Comparison of ENCODE assay signal across 8 cellular contexts in genomic region chr22:46012881-46013281, GRCh38. TPM values are rescaled to one million over a fixed set of nuclear protein-coding genes. Genes with fewer than 3 reads are reported as not detected.
A peak's percentile ranks its signal among the peaks of the same experiment; 100 is the strongest.
DNase-seq lines count a peak whose midpoint lies in the region; ATAC-seq lines count a peak whose summit lies in the region.

No MANE protein-coding gene starts in this region.

- 31% methylated on average over 11 of the region's 11 CpGs for WGBS in aorta, 2 donors

- peak overlapping the region; percentile 74 for H3K27ac ChIP-seq in effector memory CD4-positive, alpha-beta T cell (ENCODE audit: insufficient read depth, low read length, poor library complexity, severe bottlenecking)
- peak overlapping the region in 1 of 2 donors; percentile 97 for H3K27ac ChIP-seq in aorta (ENCODE audit: low read depth in 1 of 2, low read length in 2 of 2)

- H3K36me3 Mint-ChIP-seq in activated naive CD4-positive, alpha-beta T cell treated with anti-CD3 and anti-CD28 coated beads, Interleukin-2, amount 10 ng/mL, durations not matched to agents 7 days and 5 days: no peaks in the 10 kb centered on the region
- no peaks in the 10 kb centered on the region for H3K36me3 Mint-ChIP-seq in naive B cell

- ATAC-seq in naive B cell (ENCODE audit: low read depth in 2 of 2) (no peak), aorta (ENCODE audit: low FRiP score) (peak; percentile 1)

- H3K27me3 Mint-ChIP-seq in activated naive CD4-positive, alpha-beta T cell treated with anti-CD3 and anti-CD28 coated beads, Interleukin-2, amount 10 ng/mL, durations not matched to agents 7 days and 5 days: peaks cover 24% of the 10 kb centered on the region
- peaks cover 0 to 6% (median 4%) of the 10 kb centered on the region in 3 donors for H3K27me3 Mint-ChIP-seq in naive B cell

- H3K27ac Mint-ChIP-seq in activated naive CD4-positive, alpha-beta T cell treated with anti-CD3 and anti-CD28 coated beads, Interleukin-2, amount 10 ng/mL, durations not matched to agents 7 days and 5 days: no peak overlapping the region
- H3K27ac Mint-ChIP-seq in naive B cell: peak overlapping the region in 4 of 6 donors; percentile 24 to 86 (median 49)

- peaks cover 8% of the 10 kb centered on the region for H3K9me3 Mint-ChIP-seq in activated naive CD4-positive, alpha-beta T cell treated with anti-CD3 and anti-CD28 coated beads, Interleukin-2, amount 10 ng/mL, durations not matched to agents 7 days and 5 days
- peaks cover 0 to 12% (median 4%) of the 10 kb centered on the region in 7 donors for H3K9me3 Mint-ChIP-seq in naive B cell

- CTCF ChIA-PET in activated naive CD4-positive, alpha-beta T cell treated with anti-CD3 and anti-CD28 coated beads, Interleukin-2, amount 10 ng/mL, durations not matched to agents 7 days and 5 days (lab: Charles Lee): interaction anchor here (0.7 to 11.3 kb wide), 7 partner anchors 17 to 316 kb away, joined by 3 to 257 read pairs (median 3); no protein-coding TSS in a partner anchor

- no peaks in the 10 kb centered on the region for H3K4me1 ChIP-seq in effector memory CD4-positive, alpha-beta T cell (ENCODE audit: control insufficient read depth, insufficient read depth, low read length, poor library complexity, severe bottlenecking)
- no peaks in the 10 kb centered on the region for H3K4me1 ChIP-seq in aorta (ENCODE audit: control insufficient read depth in 1 of 2, insufficient read depth in 2 of 2, low read length in 2 of 2)

- H3K36me3 ChIP-seq in effector memory CD4-positive, alpha-beta T cell (ENCODE audit: control insufficient read depth, insufficient read depth, low read length): no peaks in the 10 kb centered on the region
- no peaks in the 10 kb centered on the region for H3K36me3 ChIP-seq in aorta (ENCODE audit: control insufficient read depth in 1 of 2, insufficient read depth in 2 of 2, low read length in 1 of 2)

- no peaks in the 10 kb centered on the region for H3K9me3 ChIP-seq in effector memory CD4-positive, alpha-beta T cell (ENCODE audit: control insufficient read depth, low read length)
- H3K9me3 ChIP-seq in aorta (ENCODE audit: control insufficient read depth, low read length): no peaks in the 10 kb centered on the region

- DNase-seq in activated naive CD4-positive, alpha-beta T cell treated with anti-CD3 and anti-CD28 coated beads, Interleukin-2, amount 10 ng/mL, durations not matched to agents 7 days and 5 days: no peak
- DNase-seq in activated naive CD4-positive, alpha-beta T cell treated with anti-CD3 and anti-CD28 coated beads, Interleukin-2, amount 50 U/mL, for 16 hours: no peak
- DNase-seq in effector memory CD4-positive, alpha-beta T cell: no peak
- DNase-seq in naive B cell: no peak
- DNase-seq in aorta: peak in 1 of 2 donors; percentile 79
- no peak for DNase-seq in DMS153 treated with DMSO at 0.1 percent for 48 hours (lab: John Stamatoyannopoulos, UW; ENCODE audit: unreplicated experiment)
- no peak for DNase-seq in DMS53 treated with DMSO at 0.1 percent for 48 hours (lab: John Stamatoyannopoulos, UW; ENCODE audit: unreplicated experiment)
- no peak for DNase-seq in stimulated activated CD4-positive, alpha-beta T cell treated with anti-CD3 and anti-CD28 coated beads, Interleukin-4, amount 100 ng/mL, for 1 hour

- peaks cover 17% of the 10 kb centered on the region for H3K4me1 Mint-ChIP-seq in activated naive CD4-positive, alpha-beta T cell treated with anti-CD3 and anti-CD28 coated beads, Interleukin-2, amount 10 ng/mL, durations not matched to agents 7 days and 5 days
- peaks cover 3 to 16% (median 8%) of the 10 kb centered on the region in 3 donors for H3K4me1 Mint-ChIP-seq in naive B cell

- intact Hi-C loops in aorta (cut with DNase I): loop anchor here in 1 of 2 donors (5.0 kb wide), 2 partner anchors 44 to 59 kb away; no protein-coding TSS in a partner anchor

- peak overlapping the region; percentile 82 for H3K4me3 Mint-ChIP-seq in activated naive CD4-positive, alpha-beta T cell treated with anti-CD3 and anti-CD28 coated beads, Interleukin-2, amount 10 ng/mL, durations not matched to agents 7 days and 5 days
- H3K4me3 Mint-ChIP-seq in naive B cell: peak overlapping the region in 7 of 8 donors; percentile 85 to 94 (median 87)

- H3K27me3 ChIP-seq in effector memory CD4-positive, alpha-beta T cell (replicated peaks; ENCODE audit: control insufficient read depth, insufficient read depth, low read length, poor library complexity, severe bottlenecking): no peaks in the 10 kb centered on the region
- H3K27me3 ChIP-seq in aorta (ENCODE audit: control insufficient read depth in 1 of 2, insufficient read depth in 2 of 2, low read length in 1 of 2): no peaks in the 10 kb centered on the region

- H3K4me3 ChIP-seq in effector memory CD4-positive, alpha-beta T cell (ENCODE audit: insufficient read depth, low read depth, low read length, poor library complexity, severe bottlenecking): peak overlapping the region; percentile 71
- no peak overlapping the region for H3K4me3 ChIP-seq in aorta (ENCODE audit: low read length in 2 of 2)

RNA-seq across cellular contexts. Expression of gene WNT7B, which starts 35.9 kb away (rescaled TPM):
- polyA plus RNA-seq in naive B cell (ENCODE audit: low read depth in 6 of 6) (under 1 TPM in 2 of 6 donors, not detected in 4; 0.17 to 0.62 TPM), aorta (not detected)
- total RNA-seq in aorta: not detected
